20 cellular contexts compared by ENCODE assay signal in genomic region chr22:43420991-43421665, GRCh38. TPM values are rescaled to one million over a fixed set of nuclear protein-coding genes. Genes with fewer than 3 reads are reported as not detected.
"Had no signal": no experiment of that assay in that cellular context is flagged by ENCODE, and none has a peak within 500 bp of the region (broad histone marks: within the 10 kb centered on the region; RNA-seq: fewer than 3 reads in every experiment).

No MANE protein-coding gene starts in this region.

- H3K4me1 ChIP-seq: colonic mucosa, heart right ventricle, sigmoid colon, suprapubic skin, tibial nerve, upper lobe of right lung, vagina had no signal

- ATAC-seq: heart right ventricle; mucosa of descending colon; naive thymus-derived CD8-positive, alpha-beta T cell; stimulated activated naive B cell treated with anti-CD40 and anti-IgM and Interleukin-4, amounts not matched to agents 10 μg/mL and 1 μg/mL and 100 μg/mL, for 72 hours; upper lobe of right lung had no signal

- H3K9me3 ChIP-seq: colonic mucosa, heart right ventricle, mucosa of descending colon, sigmoid colon, suprapubic skin, tibial nerve, upper lobe of right lung, vagina had no signal

- DNase-seq: colonic mucosa; dermis blood vessel endothelial cell; effector CD4-positive, alpha-beta T cell; foreskin melanocyte; heart right ventricle; hypothalamus; sigmoid colon; stimulated activated CD4-positive, alpha-beta T cell treated with anti-CD3 and anti-CD28 coated beads, Interleukin-2, amount 100 ng/mL, for 24 hours; stimulated activated CD4-positive, alpha-beta T cell treated with anti-CD3 and anti-CD28 coated beads, Interleukin-4, amount 100 ng/mL, for 4 hours; stimulated activated naive B cell treated with anti-CD40 and anti-IgM and Interleukin-4, amounts not matched to agents 10 μg/mL and 1 μg/mL and 100 μg/mL, for 72 hours; upper lobe of right lung had no signal

- H3K9me3 Mint-ChIP-seq: naive thymus-derived CD8-positive, alpha-beta T cell; stimulated activated naive B cell treated with anti-CD40 and anti-IgM and Interleukin-4, amounts not matched to agents 10 μg/mL and 1 μg/mL and 100 μg/mL, for 72 hours had no signal

- H3K27ac Mint-ChIP-seq: naive thymus-derived CD8-positive, alpha-beta T cell; stimulated activated naive B cell treated with anti-CD40 and anti-IgM and Interleukin-4, amounts not matched to agents 10 μg/mL and 1 μg/mL and 100 μg/mL, for 72 hours had no signal

- H3K36me3 Mint-ChIP-seq: naive thymus-derived CD8-positive, alpha-beta T cell; stimulated activated naive B cell treated with anti-CD40 and anti-IgM and Interleukin-4, amounts not matched to agents 10 μg/mL and 1 μg/mL and 100 μg/mL, for 72 hours had no signal

- H3K36me3 ChIP-seq: colonic mucosa, heart right ventricle, sigmoid colon, suprapubic skin, tibial nerve, upper lobe of right lung, vagina had no signal

- H3K27ac ChIP-seq: colonic mucosa, heart right ventricle, sigmoid colon, skin epidermis, suprapubic skin, tibial nerve, upper lobe of right lung, vagina had no signal

- FAIRE-seq: islet of Langerhans had no signal

- H3K4me1 Mint-ChIP-seq: naive thymus-derived CD8-positive, alpha-beta T cell had no signal

- H3K4me3 Mint-ChIP-seq: naive thymus-derived CD8-positive, alpha-beta T cell; stimulated activated naive B cell treated with anti-CD40 and anti-IgM and Interleukin-4, amounts not matched to agents 10 μg/mL and 1 μg/mL and 100 μg/mL, for 72 hours had no signal

- H3K4me3 ChIP-seq: colonic mucosa, heart right ventricle, mucosa of descending colon, sigmoid colon, skin epidermis, suprapubic skin, tibial nerve, upper lobe of right lung, vagina had no signal

RNA-seq across cellular contexts. Expression of gene MPPED1, which starts 9.3 kb away (rescaled TPM):
- total RNA-seq: dermis blood vessel endothelial cell; heart right ventricle; naive thymus-derived CD8-positive, alpha-beta T cell; osteocyte; pulmonary artery endothelial cell; sigmoid colon; upper lobe of right lung had no signal
- polyA plus RNA-seq: sigmoid colon had no signal
